ENCODE assay signal across 9 cellular contexts in the genomic region with DNA sequence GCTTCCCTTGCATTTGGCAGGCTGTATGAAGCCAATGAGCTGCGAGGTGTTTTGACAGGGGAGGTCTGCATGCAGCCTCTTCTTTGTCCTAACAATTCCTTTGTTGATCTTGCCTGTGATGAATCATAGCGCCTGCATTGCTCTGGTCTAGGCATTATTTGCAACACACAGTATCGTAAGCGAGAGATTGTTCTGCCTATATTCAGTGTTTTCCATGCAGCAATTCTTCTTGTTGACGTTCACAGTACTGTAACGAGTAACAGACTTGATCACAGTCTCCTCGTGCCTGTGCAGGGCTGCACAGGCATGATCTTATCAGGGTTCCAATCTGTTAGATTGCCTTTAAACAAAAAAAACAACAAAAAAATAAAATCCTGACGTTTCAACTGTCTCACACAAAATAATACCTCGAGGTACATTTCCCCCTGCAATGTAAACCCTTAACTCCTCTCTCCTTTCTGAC. TPM values are rescaled to one million over a fixed set of nuclear protein-coding genes. Genes with fewer than 3 reads are reported as not detected.
A peak's percentile ranks its signal among the peaks of the same experiment; 100 is the strongest.
DNase-seq lines count a peak whose midpoint lies in the region; ATAC-seq and TF ChIP-seq lines count a peak whose summit lies in the region.
"Had no signal": no experiment of that assay in that cellular context is flagged by ENCODE, and none has a peak within 500 bp of the region (broad histone marks: within the 10 kb centered on the region; RNA-seq: fewer than 3 reads in every experiment).

No MANE protein-coding gene starts in this region.

- no peak overlapping the region for H4K5ac ChIP-seq in IMR-90 (ENCODE audit: low read depth, low read length)

- H3K56ac ChIP-seq in IMR-90 (ENCODE audit: extremely low read depth, insufficient read depth, low read length), result no peak overlapping the region

- peak overlapping the region; percentile 71 for H3K4me3 Mint-ChIP-seq in activated T-helper 1 cell treated with anti-CD3 and anti-CD28 coated beads, Interleukin-12 subunit alpha, Interleukin-12 subunit beta, Interleukin-2, Interleukin-4 antibody, amounts not matched to agents 30 ng/mL and 10 ng/mL and 1 ng/mL, durations not matched to agents 14 hours and 24 hours and 36 hours
- no peak overlapping the region for H3K4me3 Mint-ChIP-seq in osteocyte (ENCODE audit: unreplicated experiment)

- peaks cover 0 to 11% of the 10 kb centered on the region in 2 experiments; a peak in 1 of 4 replicates for H3K79me1 ChIP-seq in IMR-90 (ENCODE audit: low read depth in 1 of 2, low read length in 2 of 2)

- peak overlapping the region; percentile 32 for H2AFZ ChIP-seq in IMR-90 (replicated peaks; ENCODE audit: low read length, poor library complexity)

- no peaks in the 10 kb centered on the region for H3K9me3 Mint-ChIP-seq in activated T-helper 1 cell treated with anti-CD3 and anti-CD28 coated beads, Interleukin-12 subunit alpha, Interleukin-12 subunit beta, Interleukin-2, Interleukin-4 antibody, amounts not matched to agents 30 ng/mL and 10 ng/mL and 1 ng/mL, durations not matched to agents 14 hours and 24 hours and 36 hours
- no peaks in the 10 kb centered on the region for H3K9me3 Mint-ChIP-seq in osteocyte (ENCODE audit: unreplicated experiment)

- intact Hi-C loops in IMR-90 (cut with micrococcal nuclease), result no loop called here
- intact Hi-C loops in activated T-helper 1 cell treated with anti-CD3 and anti-CD28 coated beads, Interleukin-12 subunit alpha, Interleukin-12 subunit beta, Interleukin-2, Interleukin-4 antibody, amounts not matched to agents 30 ng/mL and 10 ng/mL and 1 ng/mL, durations not matched to agents 14 hours and 24 hours and 36 hours (cut with micrococcal nuclease), result loop anchor here (1.0 kb wide), 1 partner anchor 8 kb away; no protein-coding TSS in a partner anchor

- H3K4me1 Mint-ChIP-seq in activated T-helper 1 cell treated with anti-CD3 and anti-CD28 coated beads, Interleukin-12 subunit alpha, Interleukin-12 subunit beta, Interleukin-2, Interleukin-4 antibody, amounts not matched to agents 30 ng/mL and 10 ng/mL and 1 ng/mL, durations not matched to agents 14 hours and 24 hours and 36 hours (ENCODE audit: low read depth), result peaks cover 84% of the 10 kb centered on the region
- peaks cover 3% of the 10 kb centered on the region for H3K4me1 Mint-ChIP-seq in osteocyte (ENCODE audit: unreplicated experiment)

- BruUV-seq in IMR-90 (replicated peaks; lab: Mats Ljungman, UMichigan), result no TSS peak

- H3K27me3 ChIP-seq in IMR-90 (ENCODE audit: control insufficient read depth, insufficient read depth, low read length) (no peaks in the 10 kb centered on the region), rectal smooth muscle tissue (ENCODE audit: control insufficient read depth, insufficient read depth, low read length) (no peaks in the 10 kb centered on the region)
- H3K27me3 ChIP-seq: MG63 had no signal

- in situ Hi-C loops in IMR-90 (cut with MboI; ENCODE audit: low sequenced_read_pairs), result no loop called here

- H3K27ac ChIP-seq in IMR-90 (ENCODE audit: insufficient read depth, low read length), result no peak overlapping the region
- H3K27ac ChIP-seq in rectal smooth muscle tissue (ENCODE audit: low read depth, low read length), result peak overlapping the region; percentile 33

- no peaks in the 10 kb centered on the region for H3K9me3 ChIP-seq in IMR-90 (ENCODE audit: control insufficient read depth, insufficient read depth, low read length)
- H3K9me3 ChIP-seq: MG63 had no signal

- 29% methylated on average over 7 of the region's 9 CpGs; no CpG with 5 or more reads in 1 of the 2 experiments for WGBS in IMR-90 (ENCODE audit: extremely low coverage in 2 of 2, insufficient read length in 1 of 2), 2 experiments

- H3K4me3 ChIP-seq in IMR-90 (ENCODE audit: insufficient read depth, low read depth, low read length) (no peak overlapping the region), rectal smooth muscle tissue (ENCODE audit: low read length) (no peak overlapping the region)
- H3K4me3 ChIP-seq: MG63 had no signal

- POLR2A ChIA-PET in IMR-90 (lab: Charles Lee; ENCODE audit: unreplicated experiment), result no interaction called here

- H3K4me1 ChIP-seq in IMR-90 (ENCODE audit: control insufficient read depth, insufficient read depth, low read length), result peaks cover 4% of the 10 kb centered on the region
- peaks cover 5% of the 10 kb centered on the region for H3K4me1 ChIP-seq in rectal smooth muscle tissue (ENCODE audit: control insufficient read depth, insufficient read depth, low read length)

- H3K36me3 Mint-ChIP-seq in activated T-helper 1 cell treated with anti-CD3 and anti-CD28 coated beads, Interleukin-12 subunit alpha, Interleukin-12 subunit beta, Interleukin-2, Interleukin-4 antibody, amounts not matched to agents 30 ng/mL and 10 ng/mL and 1 ng/mL, durations not matched to agents 14 hours and 24 hours and 36 hours (ENCODE audit: low read depth), result peaks cover 27% of the 10 kb centered on the region
- peaks cover 29% of the 10 kb centered on the region for H3K36me3 Mint-ChIP-seq in osteocyte (ENCODE audit: unreplicated experiment)

- H3K36me3 ChIP-seq in IMR-90 (ENCODE audit: control insufficient read depth, insufficient read depth, low read length), result peaks cover 5% of the 10 kb centered on the region; the same call in 1 of the 2 replicates
- peaks cover 3% of the 10 kb centered on the region for H3K36me3 ChIP-seq in rectal smooth muscle tissue (ENCODE audit: control insufficient read depth, insufficient read depth, low read length)
- H3K36me3 ChIP-seq: MG63 had no signal

- dilution Hi-C loops in IMR-90 (cut with HindIII; ENCODE audit: low sequenced_read_pairs, unreplicated experiment), result no loop called here

- no peaks in the 10 kb centered on the region for H3K27me3 Mint-ChIP-seq in activated T-helper 1 cell treated with anti-CD3 and anti-CD28 coated beads, Interleukin-12 subunit alpha, Interleukin-12 subunit beta, Interleukin-2, Interleukin-4 antibody, amounts not matched to agents 30 ng/mL and 10 ng/mL and 1 ng/mL, durations not matched to agents 14 hours and 24 hours and 36 hours (ENCODE audit: insufficient read depth)
- no peaks in the 10 kb centered on the region for H3K27me3 Mint-ChIP-seq in osteocyte (ENCODE audit: unreplicated experiment)

- no peak overlapping the region for H2BK120ac ChIP-seq in IMR-90 (ENCODE audit: low read depth, low read length)

- H2BK20ac ChIP-seq in IMR-90 (ENCODE audit: low read depth, low read length), result no peak overlapping the region

- TF ChIP-seq POLR2A in IMR-90 (IDR thresholded peaks at IDR 0.05; ENCODE audit: low read depth, low read length), result no peak

- no peak overlapping the region for H2AK9ac ChIP-seq in IMR-90 (replicated peaks; ENCODE audit: low read depth, low read length, poor library complexity)

- H3K18ac ChIP-seq in IMR-90 (ENCODE audit: low read depth, low read length), result no peak overlapping the region

- DNase-seq in IMR-90 (peak; percentile 81), osteocyte (ENCODE audit: extremely low spot score, unreplicated experiment) (no peak), cerebellar nuclear complex (lab: John Stamatoyannopoulos, UW) (no peak)
- DNase-seq in activated T-helper 1 cell treated with anti-CD3 and anti-CD28 coated beads, Interleukin-12 subunit alpha, Interleukin-12 subunit beta, Interleukin-2, Interleukin-4 antibody, amounts not matched to agents 30 ng/mL and 10 ng/mL and 1 ng/mL, durations not matched to agents 14 hours and 24 hours and 36 hours (ENCODE audit: low spot score), result no peak
- DNase-seq in stimulated activated CD4-positive, alpha-beta T cell treated with anti-CD3 and anti-CD28 coated beads, Interleukin-4, amount 100 ng/mL, for 1 hour, result no peak
- DNase-seq: HCEC 1CT, MG63 had no signal

- H4K91ac ChIP-seq in IMR-90 (ENCODE audit: insufficient read depth, low read depth, low read length), result no peak overlapping the region

- H3K4ac ChIP-seq in IMR-90 (ENCODE audit: low read depth, low read length), result no peak overlapping the region

- H3K9ac ChIP-seq in IMR-90 (ENCODE audit: low read depth, low read length), result no peak overlapping the region
- H3K9ac ChIP-seq in rectal smooth muscle tissue (ENCODE audit: low read length), result no peak overlapping the region

- CTCF ChIA-PET in IMR-90 (lab: Yijun Ruan, JAX), result no interaction called here

- H2BK15ac ChIP-seq in IMR-90 (ENCODE audit: low read depth, low read length), result no peak overlapping the region

- TF ChIP-seq CTCF in IMR-90 (conservative IDR thresholded peaks at IDR 0.05; ENCODE audit: low read depth, low read length) (no peak), osteocyte (IDR thresholded peaks at IDR 0.05) (no peak)

- H3K9me1 ChIP-seq in IMR-90 (ENCODE audit: insufficient read depth, low read length), result peaks cover 7% of the 10 kb centered on the region

- H3K23ac ChIP-seq in IMR-90 (ENCODE audit: low read depth, low read length), result no peak overlapping the region

- no peak for TF ChIP-seq RAD21 in IMR-90 (IDR thresholded peaks at IDR 0.05; ENCODE audit: low read length)

- peak; percentile 91 for ATAC-seq in IMR-90 (ENCODE audit: low read depth)
- peak; percentile 69 for ATAC-seq in esophagus mucosa

- H3K14ac ChIP-seq in IMR-90 (replicated peaks; ENCODE audit: low read depth, low read length), result no peak overlapping the region

- H3K27ac Mint-ChIP-seq in activated T-helper 1 cell treated with anti-CD3 and anti-CD28 coated beads, Interleukin-12 subunit alpha, Interleukin-12 subunit beta, Interleukin-2, Interleukin-4 antibody, amounts not matched to agents 30 ng/mL and 10 ng/mL and 1 ng/mL, durations not matched to agents 14 hours and 24 hours and 36 hours, result peak overlapping the region; percentile 91
- no peak overlapping the region for H3K27ac Mint-ChIP-seq in osteocyte (ENCODE audit: unreplicated experiment)

- no peak overlapping the region for H4K8ac ChIP-seq in IMR-90 (ENCODE audit: low read depth in 2 of 2, low read length in 2 of 2)

- no peak overlapping the region for H2BK5ac ChIP-seq in IMR-90 (ENCODE audit: low read depth, low read length, poor library complexity, severe bottlenecking)

- no peaks in the 10 kb centered on the region for H4K20me1 ChIP-seq in IMR-90 (ENCODE audit: insufficient read depth, low read length)

- H2AK5ac ChIP-seq in IMR-90 (ENCODE audit: low read depth, low read length), result no peak overlapping the region

- H3K4me2 ChIP-seq in IMR-90 (ENCODE audit: low read depth, low read length), result no peak overlapping the region; the same call in 1 of the 2 replicates

RNA-seq across cellular contexts. Expression of a gene that starts 13.9 kb away (rescaled TPM):
- 181 and 229 TPM in 2 replicates for total RNA-seq in IMR-90 (2012; rRNA removed)
- 89.8 and 93.6 TPM in 2 replicates for polyA plus RNA-seq in IMR-90 (2012; rRNA removed)
- 54.2 and 95.4 TPM in 2 replicates for polyA plus RNA-seq in IMR-90 (2012; cell fraction: cytosol; rRNA removed)
- 84.2 and 143 TPM in 2 replicates for polyA plus RNA-seq in IMR-90 (2012; cell fraction: nucleus; rRNA removed; ENCODE audit: low replicate concordance)
- 156 and 160 TPM in 2 replicates for total RNA-seq in activated T-helper 1 cell treated with anti-CD3 and anti-CD28 coated beads, Interleukin-12 subunit alpha, Interleukin-12 subunit beta, Interleukin-2, Interleukin-4 antibody, amounts not matched to agents 30 ng/mL and 10 ng/mL and 1 ng/mL, durations not matched to agents 14 hours and 24 hours and 36 hours
- 28.2 TPM for total RNA-seq in esophagus mucosa
- total RNA-seq in osteocyte, result 74.1 and 75.0 TPM in 2 replicates

RNA-seq across cellular contexts. Expression of a gene that starts 38.0 kb away (rescaled TPM):
- total RNA-seq in IMR-90 (2012; rRNA removed) (36.4 and 47.5 TPM in 2 replicates), esophagus mucosa (32.2 TPM), osteocyte (69.8 and 81.6 TPM in 2 replicates)
- polyA plus RNA-seq in IMR-90 (2012; rRNA removed), result 90.1 and 97.4 TPM in 2 replicates
- polyA plus RNA-seq in IMR-90 (2012; cell fraction: cytosol; rRNA removed), result 53.3 and 63.2 TPM in 2 replicates
- polyA plus RNA-seq in IMR-90 (2012; cell fraction: nucleus; rRNA removed; ENCODE audit: low replicate concordance), result 505 and 1,239 TPM in 2 replicates
- 46.2 and 53.2 TPM in 2 replicates for total RNA-seq in activated T-helper 1 cell treated with anti-CD3 and anti-CD28 coated beads, Interleukin-12 subunit alpha, Interleukin-12 subunit beta, Interleukin-2, Interleukin-4 antibody, amounts not matched to agents 30 ng/mL and 10 ng/mL and 1 ng/mL, durations not matched to agents 14 hours and 24 hours and 36 hours
